Comparison of ENCODE assay signal across 25 cellular contexts in the genomic region with DNA sequence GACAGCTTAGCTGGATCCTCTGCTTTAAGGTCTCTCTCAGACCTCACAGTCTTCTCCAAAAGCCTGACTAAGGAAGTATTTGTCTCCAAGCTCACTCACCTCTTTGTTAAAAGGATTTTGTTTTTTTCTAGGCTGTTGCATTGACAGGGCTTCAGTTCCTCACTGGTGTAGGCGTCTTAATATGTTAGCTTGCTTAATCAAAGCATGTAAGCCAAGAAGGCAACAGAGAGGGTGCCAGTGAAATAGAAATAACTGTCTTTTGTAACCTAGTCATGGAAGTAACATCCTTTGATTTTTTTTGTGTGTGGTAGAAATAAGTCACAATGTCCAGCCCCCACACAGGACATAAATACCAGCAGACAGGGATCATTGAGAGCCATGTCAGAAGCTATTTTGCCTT.
"Had no signal": no experiment of that assay in that cellular context is flagged by ENCODE, and none has a peak within 500 bp of the region (broad histone marks: within the 10 kb centered on the region; RNA-seq: fewer than 3 reads in every experiment).

No MANE protein-coding gene starts in this region.

- H3K4me1 Mint-ChIP-seq: activated naive CD4-positive, alpha-beta T cell treated with anti-CD3 and anti-CD28 coated beads, Interleukin-2, amount 10 ng/mL, durations not matched to agents 7 days and 5 days; mesothelial cell of epicardium had no signal

- H3K9me3 Mint-ChIP-seq: activated naive CD4-positive, alpha-beta T cell treated with anti-CD3 and anti-CD28 coated beads, Interleukin-2, amount 10 ng/mL, durations not matched to agents 7 days and 5 days; dendritic cell treated with granulocyte-macrophage colony-stimulating factor and Interleukin-4, amounts not matched to agents 40 ng/mL and 50 ng/mL, for 4 days; mesothelial cell of epicardium; natural killer cell; stimulated activated naive CD8-positive, alpha-beta T cell treated with anti-CD3 and anti-CD28 coated beads, Interleukin-15, Interleukin-2, amounts not matched to agents 100 ng/mL and 50 ng/mL, for 24 hours; T-cell; T-helper 2 cell treated with Interferon-gamma antibody and Interleukin-4, amounts not matched to agents 5 μg/mL and 100 μg/mL, for 36 hours had no signal

- FAIRE-seq: endometrium, frontal cortex had no signal

- ATAC-seq: body of pancreas, natural killer cell, T-cell had no signal

- DNase-seq: activated CD8-positive, alpha-beta memory T cell treated with anti-CD3 and anti-CD28 coated beads for 24 hours; activated CD8-positive, alpha-beta memory T cell treated with anti-CD3 and anti-CD28 coated beads, Interleukin-2, amount 50 U/mL, for 4 hours; activated effector memory CD4-positive, alpha-beta T cell treated with anti-CD3 and anti-CD28 coated beads, Interleukin-2, amount 50 U/mL, for 16 hours; activated naive CD4-positive, alpha-beta T cell treated with anti-CD3 and anti-CD28 coated beads, Interleukin-2, amount 10 ng/mL, durations not matched to agents 7 days and 5 days; body of pancreas; effector CD4-positive, alpha-beta T cell; glutamatergic neuron; hippocampal formation; left ventricle myocardium inferior; natural killer cell; ovary; stimulated activated CD4-positive, alpha-beta T cell treated with anti-CD3 and anti-CD28 coated beads, Interleukin-1b, Interleukin-23, amount 100 ng/mL, for 48 hours; T-cell; tibial artery; WERI-Rb-1 had no signal

- H3K27me3 Mint-ChIP-seq: activated naive CD4-positive, alpha-beta T cell treated with anti-CD3 and anti-CD28 coated beads, Interleukin-2, amount 10 ng/mL, durations not matched to agents 7 days and 5 days; dendritic cell treated with granulocyte-macrophage colony-stimulating factor and Interleukin-4, amounts not matched to agents 40 ng/mL and 50 ng/mL, for 4 days; stimulated activated naive CD8-positive, alpha-beta T cell treated with anti-CD3 and anti-CD28 coated beads, Interleukin-15, Interleukin-2, amounts not matched to agents 100 ng/mL and 50 ng/mL, for 24 hours; T-cell had no signal

- H3K27ac Mint-ChIP-seq: activated naive CD4-positive, alpha-beta T cell treated with anti-CD3 and anti-CD28 coated beads, Interleukin-2, amount 10 ng/mL, durations not matched to agents 7 days and 5 days; dendritic cell treated with granulocyte-macrophage colony-stimulating factor and Interleukin-4, amounts not matched to agents 40 ng/mL and 50 ng/mL, for 4 days; mesothelial cell of epicardium; stimulated activated naive CD8-positive, alpha-beta T cell treated with anti-CD3 and anti-CD28 coated beads, Interleukin-15, Interleukin-2, amounts not matched to agents 100 ng/mL and 50 ng/mL, for 24 hours; T-cell; T-helper 2 cell treated with Interferon-gamma antibody and Interleukin-4, amounts not matched to agents 5 μg/mL and 100 μg/mL, for 36 hours had no signal

- H3K4me3 Mint-ChIP-seq: activated naive CD4-positive, alpha-beta T cell treated with anti-CD3 and anti-CD28 coated beads, Interleukin-2, amount 10 ng/mL, durations not matched to agents 7 days and 5 days; dendritic cell treated with granulocyte-macrophage colony-stimulating factor and Interleukin-4, amounts not matched to agents 40 ng/mL and 50 ng/mL, for 4 days; mesothelial cell of epicardium; natural killer cell; stimulated activated naive CD8-positive, alpha-beta T cell treated with anti-CD3 and anti-CD28 coated beads, Interleukin-15, Interleukin-2, amounts not matched to agents 100 ng/mL and 50 ng/mL, for 24 hours; T-cell; T-helper 2 cell treated with Interferon-gamma antibody and Interleukin-4, amounts not matched to agents 5 μg/mL and 100 μg/mL, for 36 hours had no signal

- H3K4me3 ChIP-seq: body of pancreas, cardiac muscle cell, left ventricle myocardium inferior, ovary, prostate gland, right atrium auricular region, skin epidermis, tibial artery had no signal
